Comparison of ENCODE assay signal across 8 cellular contexts in the genomic region with DNA sequence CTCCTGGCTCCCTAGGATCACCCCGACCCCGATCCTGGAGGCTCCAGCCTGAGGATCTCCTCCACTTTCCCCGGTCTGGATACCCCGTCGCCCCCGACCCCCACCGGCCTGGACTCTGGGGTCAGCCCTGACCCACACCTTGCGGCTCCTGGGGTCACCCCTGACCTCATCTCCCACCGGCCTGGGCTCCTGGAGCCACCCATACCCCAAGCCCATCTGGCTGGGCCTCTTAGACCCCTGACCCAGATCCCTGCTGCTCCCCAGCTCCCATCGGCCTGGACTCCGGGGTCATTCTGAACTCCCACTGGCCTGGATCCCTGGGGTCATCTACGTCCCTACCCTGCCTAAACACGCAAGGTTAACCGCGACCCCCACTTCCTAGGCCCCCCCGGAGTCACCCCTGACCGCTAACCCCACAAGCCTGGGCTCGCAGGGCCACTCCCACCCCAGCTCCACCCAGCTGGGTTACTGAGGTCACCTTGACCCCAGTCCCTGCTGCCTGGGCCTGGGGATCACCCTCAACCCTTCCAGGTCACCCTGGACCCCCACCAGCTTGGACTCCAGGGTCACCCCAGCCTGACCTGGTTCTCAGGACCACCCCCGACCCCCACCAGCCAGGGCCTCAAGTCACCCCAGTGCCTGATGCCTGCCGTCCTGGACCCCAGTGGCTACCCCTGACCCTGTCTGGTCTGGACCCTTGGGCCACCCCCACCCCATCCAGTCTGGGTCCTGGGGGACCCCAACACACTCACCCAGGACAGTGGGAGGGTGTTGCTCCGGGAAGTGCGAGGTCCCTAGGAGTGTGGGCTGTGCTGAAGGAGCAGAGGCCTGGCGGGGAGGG. TPM values are rescaled to one million over a fixed set of nuclear protein-coding genes. Genes with fewer than 3 reads are reported as not detected.
A peak's percentile ranks its signal among the peaks of the same experiment; 100 is the strongest.
DNase-seq lines count a peak whose midpoint lies in the region; ATAC-seq, FAIRE-seq and TF ChIP-seq lines count a peak whose summit lies in the region.

No MANE protein-coding gene starts in this region.

- TF ChIP-seq CTCF in fibroblast of pulmonary artery (IDR thresholded peaks at IDR 0.05; ENCODE audit: low read length, missing control alignments) = no peak
- TF ChIP-seq CTCF in pancreas (IDR thresholded peaks at IDR 0.05) = no peak

- no peaks in the 10 kb centered on the region for H3K27me3 ChIP-seq in pancreas

- no peak for FAIRE-seq in pancreas (lab: Jason Lieb, UNC)

- H3K36me3 ChIP-seq in pancreas = no peaks in the 10 kb centered on the region

- no peaks in the 10 kb centered on the region for H3K9me3 ChIP-seq in pancreas

- WGBS in pancreas, 2 donors = 3 to 4% methylated on average over 16 to 23 of the region's 23 CpGs

- intact Hi-C loops in pancreas (cut with DNase I) = loop anchor here in 2 of 3 donors (5.0 to 10.0 kb wide), 2 partner anchors 41 to 62 kb away; no protein-coding TSS in a partner anchor

- H3K4me3 ChIP-seq in fibroblast of pulmonary artery (replicated peaks; ENCODE audit: low read depth, low read length) (peak overlapping the region; percentile 86), pancreas (peak overlapping the region; percentile 83 to 93 (median 86))

- DNase-seq in activated gamma-delta T cell treated with Interleukin-2 at 50 U/mL for 16 hours = peak; percentile 6
- no peak for DNase-seq in activated gamma-delta T cell (lab: John Stamatoyannopoulos, UW)
- peak; percentile 65 for DNase-seq in activated CD8-positive, alpha-beta memory T cell treated with anti-CD3 and anti-CD28 coated beads, Interleukin-2, amount 50 U/mL, for 48 hours
- no peak for DNase-seq in fibroblast of pulmonary artery (ENCODE audit: low read depth)
- peak; percentile 11 to 83 (median 40) for DNase-seq in pancreas
- no peak for DNase-seq in NCI-H345 treated with DMSO at 0.1 percent for 48 hours (lab: John Stamatoyannopoulos, UW; ENCODE audit: unreplicated experiment)

- peak; percentile 19 to 46 (median 30) for ATAC-seq in pancreas
- no peak for ATAC-seq in GM18502 (IDR thresholded peaks at IDR 0.05; ENCODE audit: poor library complexity, unreplicated experiment)
- ATAC-seq in HG03280 (IDR thresholded peaks at IDR 0.05; ENCODE audit: unreplicated experiment) = no peak

- peaks cover 4 to 17% (median 8%) of the 10 kb centered on the region in 3 donors for H3K4me1 ChIP-seq in pancreas

- peak overlapping the region; percentile 57 to 87 (median 74) for H3K27ac ChIP-seq in pancreas

RNA-seq across cellular contexts. Expression of a gene that starts 1.2 kb away (rescaled TPM):
- total RNA-seq in pancreas = 10 to 100 TPM; 13.8 to 20.6 (median 17.3) TPM
- 1 to 10 TPM; 3.9 to 8.9 TPM for polyA plus RNA-seq in pancreas

Comparison
In these comparisons a context has a peak if more than half of its experiments do, and no peak if none do; other contexts are left out.
1. DNase-seq: peak in activated gamma-delta T cell treated with Interleukin-2 at 50 U/mL for 16 hours (single experiment), activated CD8-positive, alpha-beta memory T cell treated with anti-CD3 and anti-CD28 coated beads, Interleukin-2, amount 50 U/mL, for 48 hours (single experiment) and pancreas (6 of 6); none in activated gamma-delta T cell (single experiment), fibroblast of pulmonary artery (single experiment) and NCI-H345 treated with DMSO at 0.1 percent for 48 hours (single experiment).
2. ATAC-seq: peak in pancreas (4 of 4); none in GM18502 (single experiment) and HG03280 (single experiment).